ENCODE assay signal across 8 cellular contexts in the genomic region with DNA sequence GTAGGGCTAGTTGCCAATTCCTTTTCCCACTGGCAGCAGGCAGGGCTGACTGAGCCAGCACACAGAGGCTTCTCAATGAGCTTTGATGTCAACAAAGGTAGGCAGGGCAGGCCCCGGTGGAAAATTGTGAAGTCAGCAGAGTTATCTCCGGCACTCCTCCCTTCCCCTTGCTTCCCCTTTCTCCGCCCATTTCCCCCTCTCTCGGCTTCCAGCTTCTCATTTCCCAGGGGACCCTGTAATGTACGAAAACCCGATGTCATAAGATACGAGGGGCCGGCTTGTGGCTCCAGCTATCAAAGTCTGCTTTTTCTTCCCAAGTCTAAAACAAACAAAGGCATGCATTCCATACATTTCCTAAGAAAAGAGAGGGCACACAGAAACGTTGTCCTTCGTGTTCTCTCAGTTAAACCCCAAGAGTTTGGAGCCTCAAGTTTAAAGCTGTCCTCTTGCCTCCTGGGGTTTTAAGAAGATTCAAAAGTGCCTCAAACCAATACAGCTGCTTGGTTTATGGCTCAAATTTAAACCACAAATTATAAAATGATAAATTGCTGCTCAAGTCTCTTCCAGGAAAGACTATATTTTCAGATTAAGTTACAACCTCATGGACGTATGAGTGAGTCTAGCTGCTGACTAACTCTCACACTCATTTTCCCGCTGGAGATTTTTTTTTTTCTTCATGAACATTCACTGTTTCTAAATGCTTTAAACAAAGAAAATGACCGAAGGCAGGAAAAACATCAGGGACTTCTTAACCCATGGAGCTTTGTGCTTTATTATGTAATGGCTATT. TPM values are rescaled to one million over a fixed set of nuclear protein-coding genes. Genes with fewer than 3 reads are reported as not detected.
DNase-seq lines count a peak whose midpoint lies in the region; ATAC-seq, FAIRE-seq and TF ChIP-seq lines count a peak whose summit lies in the region.

No MANE protein-coding gene starts in this region.

- H3K4me1 ChIP-seq in parathyroid adenoma, result peaks cover 37% of the 10 kb centered on the region

- peak overlapping the region; percentile 0 for H3K9ac ChIP-seq in parathyroid adenoma

- H3K36me3 ChIP-seq in parathyroid adenoma (ENCODE audit: control insufficient read depth, insufficient read depth, low read length), result no peaks in the 10 kb centered on the region

- FAIRE-seq in A204.1 (lab: Jason Lieb, UNC), result peak; percentile 98

- intact Hi-C loops in head of caudate nucleus (cut with DNase I), result no loop called here

- peak overlapping the region; percentile 69 for H3K4me2 ChIP-seq in parathyroid adenoma (ENCODE audit: low read length)

- in situ Hi-C loops in GM13976 (cut with MboI; ENCODE audit: low sequenced_read_pairs, unreplicated experiment), result no loop called here

- H3K27ac ChIP-seq in parathyroid adenoma, result peak overlapping the region; percentile 95

- H3K79me2 ChIP-seq in parathyroid adenoma, result no peaks in the 10 kb centered on the region

- no peak for ATAC-seq in HG02970 (IDR thresholded peaks at IDR 0.05; ENCODE audit: low FRiP score, unreplicated experiment)

- H2AFZ ChIP-seq in parathyroid adenoma, result peak overlapping the region; percentile 54

- TF ChIP-seq CTCF in parathyroid adenoma (IDR thresholded peaks at IDR 0.05) (no peak), GM13976 (IDR thresholded peaks at IDR 0.05; ENCODE audit: borderline replicate concordance, control extremely low read depth, extremely low read depth, insufficient read depth, missing control alignments) (no peak)

- H3K27ac Mint-ChIP-seq in activated naive CD4-positive, alpha-beta T cell treated with anti-CD3 and anti-CD28 coated beads, Interleukin-2, amount 50 U/mL, for 24 hours, result peak overlapping the region; percentile 55

- no peaks in the 10 kb centered on the region for H3K9me3 Mint-ChIP-seq in activated naive CD4-positive, alpha-beta T cell treated with anti-CD3 and anti-CD28 coated beads, Interleukin-2, amount 50 U/mL, for 24 hours

- H3K4me1 Mint-ChIP-seq in activated naive CD4-positive, alpha-beta T cell treated with anti-CD3 and anti-CD28 coated beads, Interleukin-2, amount 50 U/mL, for 24 hours, result peaks cover 60% of the 10 kb centered on the region

- peak; percentile 87 for DNase-seq in H4 (ENCODE audit: low spot score)
- DNase-seq in NCI-H69 (lab: John Stamatoyannopoulos, UW), result peak; percentile 79
- DNase-seq in head of caudate nucleus, result peak in 34 of 42 donors; percentile 5 to 66 (median 37)
- no peak for DNase-seq in GM13976 (ENCODE audit: low spot score)

- H3K4me3 ChIP-seq in parathyroid adenoma (ENCODE audit: low read depth, low read length), result peak overlapping the region; percentile 45

- H3K9me3 ChIP-seq in parathyroid adenoma (ENCODE audit: control insufficient read depth, low read length), result no peaks in the 10 kb centered on the region

- peak overlapping the region; percentile 58 for H3K4me3 Mint-ChIP-seq in activated naive CD4-positive, alpha-beta T cell treated with anti-CD3 and anti-CD28 coated beads, Interleukin-2, amount 50 U/mL, for 24 hours

- H3K27me3 Mint-ChIP-seq in activated naive CD4-positive, alpha-beta T cell treated with anti-CD3 and anti-CD28 coated beads, Interleukin-2, amount 50 U/mL, for 24 hours, result no peaks in the 10 kb centered on the region

- H3K36me3 Mint-ChIP-seq in activated naive CD4-positive, alpha-beta T cell treated with anti-CD3 and anti-CD28 coated beads, Interleukin-2, amount 50 U/mL, for 24 hours, result no peaks in the 10 kb centered on the region

- H3K27me3 ChIP-seq in parathyroid adenoma (ENCODE audit: control insufficient read depth, insufficient read depth, low read length), result no peaks in the 10 kb centered on the region

RNA-seq across cellular contexts. Expression of a gene that starts 27.3 kb away (rescaled TPM):
- 25.7 and 30.6 TPM in 2 replicates for total RNA-seq in H4 (2014; rRNA removed; shearing (Covaris generic))
